In the genomic region with DNA sequence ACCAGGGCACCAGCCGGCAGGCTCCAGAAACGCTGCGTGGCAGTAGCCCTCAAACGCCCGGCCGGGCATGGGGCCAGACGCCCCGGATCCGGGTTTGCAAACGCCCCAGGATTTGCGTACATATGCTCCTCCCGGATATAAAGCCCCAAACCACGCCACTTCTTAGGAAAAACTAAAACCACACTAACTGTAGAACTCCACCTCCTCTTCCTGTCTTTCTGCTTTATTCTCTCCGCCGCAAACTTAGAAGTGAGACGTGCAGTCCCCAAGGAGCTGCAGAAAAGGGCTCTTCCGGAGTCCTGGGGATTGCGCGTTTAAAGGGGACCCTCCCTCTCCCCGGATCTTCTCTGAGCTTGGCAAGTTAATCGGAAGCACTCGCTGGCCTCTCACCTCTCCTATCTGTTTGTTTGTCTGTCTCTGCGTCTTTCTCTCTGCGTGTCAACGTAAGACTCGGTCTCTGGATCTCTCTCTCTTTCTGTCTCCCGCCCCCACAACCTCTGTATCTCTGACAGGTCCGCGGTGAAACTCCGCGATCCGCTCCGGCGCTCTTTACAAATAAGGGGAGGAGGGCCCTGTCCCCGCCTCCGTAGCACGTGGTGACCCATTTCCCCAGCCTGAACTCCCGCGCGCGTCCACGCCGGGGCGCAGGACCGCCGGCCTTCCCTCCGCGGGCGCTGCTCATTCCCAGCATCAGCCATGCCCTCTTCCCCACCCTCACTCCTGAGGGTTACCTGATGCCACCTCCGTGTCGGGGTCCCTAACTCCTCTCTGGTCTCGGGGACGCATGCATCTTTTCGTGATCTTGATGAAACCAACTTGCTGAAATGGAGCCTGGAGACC, we compare ENCODE assay signal across 8 cellular contexts. TPM values are rescaled to one million over a fixed set of nuclear protein-coding genes. Genes with fewer than 3 reads are reported as not detected.
DNase-seq lines count a peak whose midpoint lies in the region; ATAC-seq, FAIRE-seq and TF ChIP-seq lines count a peak whose summit lies in the region.

A gene (minus strand): TSS at position 528 of the 840 bp plus-strand sequence. CDS start 820 bp downstream, outside the sequence.

- H3K9me3 ChIP-seq in DOHH2 (ENCODE audit: control insufficient read depth, insufficient read depth, low read length), result no peaks in the 10 kb centered on the region
- H3K9me3 ChIP-seq in esophagus squamous epithelium, result no peaks in the 10 kb centered on the region
- no peaks in the 10 kb centered on the region for H3K9me3 ChIP-seq in naive thymus-derived CD4-positive, alpha-beta T cell (ENCODE audit: control insufficient read depth in 2 of 3, low read length in 3 of 3)

- peaks cover 47% of the 10 kb centered on the region for H3K4me1 Mint-ChIP-seq in activated T-cell treated with anti-CD3 and anti-CD28 coated beads, Interleukin-2, amount 50 U/mL, for 72 hours (ENCODE audit: low read depth)
- H3K4me1 Mint-ChIP-seq in naive thymus-derived CD4-positive, alpha-beta T cell, result peaks cover 24 to 51% (median 46%) of the 10 kb centered on the region in 7 donors
- H3K4me1 Mint-ChIP-seq in stimulated activated memory B cell treated with anti-CD40 and anti-IgM and Interleukin-4, amounts not matched to agents 10 μg/mL and 1 μg/mL and 100 μg/mL, for 72 hours, result peaks cover 21% of the 10 kb centered on the region

- H3K4me3 ChIP-seq in DOHH2 (ENCODE audit: low read length) (peak within 1 kb of the TSS; percentile 87), esophagus squamous epithelium (peak within 1 kb of the TSS; percentile 55 to 86 (median 68))
- H3K4me3 ChIP-seq in Jurkat, Clone E6-1 (ENCODE audit: low read length), result peak within 1 kb of the TSS; percentile 60
- H3K4me3 ChIP-seq in naive thymus-derived CD4-positive, alpha-beta T cell (ENCODE audit: low read length), result peak within 1 kb of the TSS; percentile 87

- peak in 2 of 4 donors; percentile 38 to 55 for TF ChIP-seq POLR2A in esophagus squamous epithelium (IDR thresholded peaks at IDR 0.05)

- H3K79me2 ChIP-seq in DOHH2 (ENCODE audit: control insufficient read depth, low read length), result peaks cover 40% of the 10 kb centered on the region

- peak; percentile 94 for TF ChIP-seq CTCF in DOHH2 (IDR thresholded peaks at IDR 0.05; ENCODE audit: low read depth, low read length, poor library complexity, severe bottlenecking)
- TF ChIP-seq CTCF in esophagus squamous epithelium (IDR thresholded peaks at IDR 0.05), result peak; percentile 45 to 87 (median 74)

- peaks cover 6% of the 10 kb centered on the region for H3K27me3 Mint-ChIP-seq in activated T-cell treated with anti-CD3 and anti-CD28 coated beads, Interleukin-2, amount 50 U/mL, for 72 hours (ENCODE audit: low read depth)
- peaks cover 0 to 7% (median 0%) of the 10 kb centered on the region in 5 donors for H3K27me3 Mint-ChIP-seq in naive thymus-derived CD4-positive, alpha-beta T cell
- no peaks in the 10 kb centered on the region for H3K27me3 Mint-ChIP-seq in stimulated activated memory B cell treated with anti-CD40 and anti-IgM and Interleukin-4, amounts not matched to agents 10 μg/mL and 1 μg/mL and 100 μg/mL, for 72 hours

- H3K4me2 ChIP-seq in DOHH2 (ENCODE audit: low read length), result peak within 1 kb of the TSS; percentile 96

- POLR2A ChIA-PET in naive thymus-derived CD4-positive, alpha-beta T cell (lab: Charles Lee), result interaction anchor here (0.6 to 2.7 kb wide), 17 partner anchors 9 to 733 kb away, joined by 3 to 20 read pairs (median 4); a partner anchor contains a TSS

- H4K20me1 ChIP-seq in DOHH2 (ENCODE audit: control insufficient read depth, insufficient read depth, low read depth, low read length), result peaks cover 12% of the 10 kb centered on the region

- peaks cover 0 to 2% of the 10 kb centered on the region in 2 donors for H3K36me3 Mint-ChIP-seq in activated T-cell treated with anti-CD3 and anti-CD28 coated beads, Interleukin-2, amount 50 U/mL, for 72 hours (ENCODE audit: insufficient read depth in 2 of 2)
- H3K36me3 Mint-ChIP-seq in naive thymus-derived CD4-positive, alpha-beta T cell, result peaks cover 0 to 19% (median 0%) of the 10 kb centered on the region in 5 donors
- H3K36me3 Mint-ChIP-seq in stimulated activated memory B cell treated with anti-CD40 and anti-IgM and Interleukin-4, amounts not matched to agents 10 μg/mL and 1 μg/mL and 100 μg/mL, for 72 hours, result peaks cover 6% of the 10 kb centered on the region

- CTCF ChIA-PET in naive thymus-derived CD4-positive, alpha-beta T cell (lab: Charles Lee), result interaction anchor here (0.5 to 1.2 kb wide), 4 partner anchors 8 to 483 kb away, joined by 3 to 4 read pairs (median 3); no protein-coding TSS in a partner anchor

- H3K9me2 ChIP-seq in DOHH2 (replicated peaks; ENCODE audit: control insufficient read depth, low read length), result no peaks in the 10 kb centered on the region

- peak within 1 kb of the TSS; percentile 98 for H3K27ac Mint-ChIP-seq in activated T-cell treated with anti-CD3 and anti-CD28 coated beads, Interleukin-2, amount 50 U/mL, for 72 hours
- peak within 1 kb of the TSS; percentile 91 to 98 (median 95) for H3K27ac Mint-ChIP-seq in naive thymus-derived CD4-positive, alpha-beta T cell
- peak within 1 kb of the TSS; percentile 89 for H3K27ac Mint-ChIP-seq in stimulated activated memory B cell treated with anti-CD40 and anti-IgM and Interleukin-4, amounts not matched to agents 10 μg/mL and 1 μg/mL and 100 μg/mL, for 72 hours

- H3K27ac ChIP-seq in DOHH2 (ENCODE audit: low read depth, low read length), result peak within 1 kb of the TSS; percentile 97
- H3K27ac ChIP-seq in esophagus squamous epithelium, result peak within 1 kb of the TSS; percentile 65 to 84 (median 76)
- peak within 1 kb of the TSS; percentile 95 for H3K27ac ChIP-seq in naive thymus-derived CD4-positive, alpha-beta T cell (ENCODE audit: low read depth, low read length)

- H3K36me3 ChIP-seq in DOHH2 (ENCODE audit: control insufficient read depth, low read length) (peaks cover 24% of the 10 kb centered on the region), esophagus squamous epithelium (no peaks in the 10 kb centered on the region)
- no peaks in the 10 kb centered on the region for H3K36me3 ChIP-seq in naive thymus-derived CD4-positive, alpha-beta T cell (ENCODE audit: control insufficient read depth in 2 of 3, insufficient read depth in 3 of 3, low read length in 3 of 3)

- no peaks in the 10 kb centered on the region for H3K9me3 Mint-ChIP-seq in activated T-cell treated with anti-CD3 and anti-CD28 coated beads, Interleukin-2, amount 50 U/mL, for 72 hours
- H3K9me3 Mint-ChIP-seq in naive thymus-derived CD4-positive, alpha-beta T cell, result no peaks in the 10 kb centered on the region
- H3K9me3 Mint-ChIP-seq in stimulated activated memory B cell treated with anti-CD40 and anti-IgM and Interleukin-4, amounts not matched to agents 10 μg/mL and 1 μg/mL and 100 μg/mL, for 72 hours, result no peaks in the 10 kb centered on the region

- peak within 1 kb of the TSS; percentile 85 to 88 for H3K4me3 Mint-ChIP-seq in activated T-cell treated with anti-CD3 and anti-CD28 coated beads, Interleukin-2, amount 50 U/mL, for 72 hours
- peak within 1 kb of the TSS; percentile 87 to 97 (median 90) for H3K4me3 Mint-ChIP-seq in naive thymus-derived CD4-positive, alpha-beta T cell
- H3K4me3 Mint-ChIP-seq in stimulated activated memory B cell treated with anti-CD40 and anti-IgM and Interleukin-4, amounts not matched to agents 10 μg/mL and 1 μg/mL and 100 μg/mL, for 72 hours, result peak within 1 kb of the TSS; percentile 81

- intact Hi-C loops in esophagus squamous epithelium (cut with DNase I), result loop anchor here (5.0 kb wide), 1 partner anchor 667 kb away; no protein-coding TSS in a partner anchor
- intact Hi-C loops in naive thymus-derived CD4-positive, alpha-beta T cell (cut with micrococcal nuclease), result loop anchor here (1.0 to 10.0 kb wide), 27 partner anchors 9 to 1324 kb away; a partner anchor contains a TSS

- H3K27me3 ChIP-seq in DOHH2 (ENCODE audit: control insufficient read depth, low read length) (no peaks in the 10 kb centered on the region), esophagus squamous epithelium (no peaks in the 10 kb centered on the region)
- no peaks in the 10 kb centered on the region for H3K27me3 ChIP-seq in naive thymus-derived CD4-positive, alpha-beta T cell (ENCODE audit: control insufficient read depth in 2 of 2, insufficient read depth in 2 of 2, low read length in 2 of 2)

- peak; percentile 23 for FAIRE-seq in RCC 7860 (lab: Jason Lieb, UNC)

- ATAC-seq in GM21717 (IDR thresholded peaks at IDR 0.05; ENCODE audit: unreplicated experiment), result peak; percentile 86
- ATAC-seq in activated T-cell treated with anti-CD3 and anti-CD28 coated beads, Interleukin-2, amount 50 U/mL, for 72 hours (replicated peaks in 1 of 2), result peak; percentile 82 to 83
- ATAC-seq in naive thymus-derived CD4-positive, alpha-beta T cell, result peak; percentile 87
- ATAC-seq in stimulated activated memory B cell treated with anti-CD40 and anti-IgM and Interleukin-4, amounts not matched to agents 10 μg/mL and 1 μg/mL and 100 μg/mL, for 72 hours, result peak; percentile 91

- H3K4me1 ChIP-seq in DOHH2 (ENCODE audit: control insufficient read depth, low read length) (peaks cover 45% of the 10 kb centered on the region), esophagus squamous epithelium (peaks cover 6 to 25% (median 8%) of the 10 kb centered on the region in 3 donors)
- peaks cover 15 to 37% of the 10 kb centered on the region in 2 donors for H3K4me1 ChIP-seq in naive thymus-derived CD4-positive, alpha-beta T cell (ENCODE audit: control insufficient read depth in 2 of 2, insufficient read depth in 2 of 2, low read length in 2 of 2)

- WGBS in esophagus squamous epithelium, 2 donors, result 0% methylated on average over 21 to 34 of the region's 54 CpGs

- H3F3A ChIP-seq in DOHH2 (ENCODE audit: control insufficient read depth, insufficient read depth), result peaks cover 5% of the 10 kb centered on the region

- peak; percentile 98 for DNase-seq in Jurkat, Clone E6-1 (ENCODE audit: low read depth, low spot score)
- DNase-seq in RCC 7860 (ENCODE audit: low spot score) (peak; percentile 78), esophagus squamous epithelium (lab: John Stamatoyannopoulos, UW) (peak; percentile 46)
- DNase-seq in activated T-cell treated with anti-CD3 and anti-CD28 coated beads, Interleukin-2, amount 50 U/mL, for 72 hours, result peak; percentile 91 to 92
- DNase-seq in naive thymus-derived CD4-positive, alpha-beta T cell, result peak; percentile 75 to 91 (median 89)

RNA-seq across cellular contexts. Expression of the gene that starts here (rescaled TPM):
- 59.7 TPM for polyA plus RNA-seq in Jurkat, Clone E6-1 (2012; ENCODE audit: insufficient read depth, insufficient read length)
- 10 to 100 TPM; 56.4 to 58.7 TPM for total RNA-seq in activated T-cell treated with anti-CD3 and anti-CD28 coated beads, Interleukin-2, amount 50 U/mL, for 72 hours
- 1 to 10 TPM; 2.9 to 8.6 (median 6.3) TPM for total RNA-seq in esophagus squamous epithelium
- total RNA-seq in naive thymus-derived CD4-positive, alpha-beta T cell, result 10 to 100 TPM; 15.1 to 99.5 (median 17.8) TPM
- 10 to 100 TPM; 27.4 to 27.6 TPM for polyA plus RNA-seq in naive thymus-derived CD4-positive, alpha-beta T cell

Comparison
In these comparisons a context has a peak if more than half of its experiments do, and no peak if none do; other contexts are left out.
1. Peak in every context shown above with its lines: DNase-seq, ATAC-seq, H3K4me3 ChIP-seq and H3K27ac ChIP-seq.
2. DNase-seq: peak in every context shown above with its lines; median percentile 98 in Jurkat, Clone E6-1; 92 in activated T-cell treated with anti-CD3 and anti-CD28 coated beads, Interleukin-2, amount 50 U/mL, for 72 hours; 89 in naive thymus-derived CD4-positive, alpha-beta T cell; 78 in RCC 7860; 46 in esophagus squamous epithelium.